Comparison of ENCODE assay signal across 2 cellular contexts in the genomic region with DNA sequence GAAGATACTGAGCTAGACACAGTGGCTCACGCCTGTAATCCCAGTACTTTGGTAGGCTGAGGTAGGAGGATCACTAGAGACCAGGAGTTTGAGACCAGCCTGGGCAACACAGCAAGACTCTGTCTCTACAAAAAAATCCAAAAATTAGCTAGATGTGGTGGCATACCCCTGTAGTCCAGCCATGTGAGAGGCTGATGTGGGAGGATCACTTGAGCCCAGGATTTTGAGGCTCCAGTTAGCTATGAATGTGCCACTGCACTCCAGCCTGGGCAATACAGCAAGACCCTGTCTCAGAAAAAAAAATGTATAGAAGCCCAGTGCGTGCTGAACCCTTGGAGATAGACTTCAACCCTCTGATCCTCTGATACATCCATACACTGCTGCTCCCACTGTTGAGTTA.
TF ChIP-seq lines count a peak whose summit lies in the region.

No MANE protein-coding gene starts in this region.

TF ChIP-seq in HepG2, 621 proteins besides CTCF, POLR2A, EP300 and RAD21:
- TF ChIP-seq, protein P1, sequence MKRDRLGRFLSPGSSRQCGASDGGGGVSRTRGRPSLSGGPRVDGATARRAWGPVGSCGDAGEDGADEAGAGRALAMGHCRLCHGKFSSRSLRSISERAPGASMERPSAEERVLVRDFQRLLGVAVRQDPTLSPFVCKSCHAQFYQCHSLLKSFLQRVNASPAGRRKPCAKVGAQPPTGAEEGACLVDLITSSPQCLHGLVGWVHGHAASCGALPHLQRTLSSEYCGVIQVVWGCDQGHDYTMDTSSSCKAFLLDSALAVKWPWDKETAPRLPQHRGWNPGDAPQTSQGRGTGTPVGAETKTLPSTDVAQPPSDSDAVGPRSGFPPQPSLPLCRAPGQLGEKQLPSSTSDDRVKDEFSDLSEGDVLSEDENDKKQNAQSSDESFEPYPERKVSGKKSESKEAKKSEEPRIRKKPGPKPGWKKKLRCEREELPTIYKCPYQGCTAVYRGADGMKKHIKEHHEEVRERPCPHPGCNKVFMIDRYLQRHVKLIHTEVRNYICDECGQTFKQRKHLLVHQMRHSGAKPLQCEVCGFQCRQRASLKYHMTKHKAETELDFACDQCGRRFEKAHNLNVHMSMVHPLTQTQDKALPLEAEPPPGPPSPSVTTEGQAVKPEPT (CRISPR knock-in tag; IDR thresholded peaks at IDR 0.05; ENCODE audit: low read depth): no peak
- TF ChIP-seq ZNF121 (CRISPR knock-in tag; IDR thresholded peaks at IDR 0.05): peak; percentile 72

TF ChIP-seq in K562, 482 proteins besides CTCF, POLR2A, EP300 and RAD21:
- TF ChIP-seq DMBX1 (CRISPR knock-in tag; IDR thresholded peaks at IDR 0.05; ENCODE audit: borderline replicate concordance) (no peak), MCM3 (IDR thresholded peaks at IDR 0.05) (no peak), ZNF121 (CRISPR knock-in tag; conservative IDR thresholded peaks at IDR 0.05) (peak; percentile 86), SRSF9 (IDR thresholded peaks at IDR 0.05; ENCODE audit: borderline replicate concordance, low read depth, low read length) (no peak), HDAC1 (IDR thresholded peaks at IDR 0.05) (no peak), CHD1 (IDR thresholded peaks at IDR 0.05; ENCODE audit: low read length) (no peak), ZNF57 (CRISPR knock-in tag; IDR thresholded peaks at IDR 0.05) (no peak), RBM25 (IDR thresholded peaks at IDR 0.05; ENCODE audit: low read depth, low read length, severe bottlenecking) (peak; percentile 25), ELF4 (CRISPR knock-in tag; IDR thresholded peaks at IDR 0.05) (no peak)
- TF ChIP-seq, protein P2, sequence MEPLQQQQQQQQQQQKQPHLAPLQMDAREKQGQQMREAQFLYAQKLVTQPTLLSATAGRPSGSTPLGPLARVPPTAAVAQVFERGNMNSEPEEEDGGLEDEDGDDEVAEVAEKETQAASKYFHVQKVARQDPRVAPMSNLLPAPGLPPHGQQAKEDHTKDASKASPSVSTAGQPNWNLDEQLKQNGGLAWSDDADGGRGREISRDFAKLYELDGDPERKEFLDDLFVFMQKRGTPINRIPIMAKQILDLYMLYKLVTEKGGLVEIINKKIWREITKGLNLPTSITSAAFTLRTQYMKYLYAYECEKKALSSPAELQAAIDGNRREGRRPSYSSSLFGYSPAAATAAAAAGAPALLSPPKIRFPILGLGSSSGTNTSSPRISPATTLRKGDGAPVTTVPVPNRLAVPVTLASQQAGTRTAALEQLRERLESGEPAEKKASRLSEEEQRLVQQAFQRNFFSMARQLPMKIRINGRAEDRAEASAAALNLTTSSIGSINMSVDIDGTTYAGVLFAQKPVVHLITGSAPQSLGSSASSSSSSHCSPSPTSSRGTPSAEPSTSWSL (CRISPR knock-in tag; IDR thresholded peaks at IDR 0.05; ENCODE audit: borderline replicate concordance): no peak
TF ChIP-seq in K562: peak in this region for 2.
